7 cellular contexts compared by ENCODE assay signal in genomic region chr4:1855334-1856070, GRCh38. TPM values are rescaled to one million over a fixed set of nuclear protein-coding genes. Genes with fewer than 3 reads are reported as not detected.
DNase-seq lines count a peak whose midpoint lies in the region; ATAC-seq and TF ChIP-seq lines count a peak whose summit lies in the region.

No MANE protein-coding gene starts in this region.

- peaks cover 29% of the 10 kb centered on the region for H3K79me2 ChIP-seq in mesendoderm (ENCODE audit: control insufficient read depth, insufficient read depth, low read length)

- H3K23ac ChIP-seq in mesendoderm (ENCODE audit: low read length): peak overlapping the region; percentile 48

- no peak overlapping the region for H2BK5ac ChIP-seq in mesendoderm (ENCODE audit: low read length)

- no peak overlapping the region for H2BK120ac ChIP-seq in mesendoderm (ENCODE audit: low read depth, low read length)

- H3K4me3 ChIP-seq in RWPE2 (ENCODE audit: severe bottlenecking) (peak overlapping the region; percentile 73), coronary artery (peak overlapping the region; percentile 96), mesendoderm (ENCODE audit: low read length) (peak overlapping the region; percentile 84), upper lobe of right lung (peak overlapping the region; percentile 93)

- intact Hi-C loops in upper lobe of right lung (cut with DNase I): no loop called here

- H3K9me3 ChIP-seq in RWPE2 (ENCODE audit: severe bottlenecking): no peaks in the 10 kb centered on the region
- H3K9me3 ChIP-seq in upper lobe of right lung: no peaks in the 10 kb centered on the region

- H3K27ac ChIP-seq in RWPE2 (ENCODE audit: poor library complexity, severe bottlenecking) (peak overlapping the region; percentile 50), coronary artery (peak overlapping the region; percentile 75 to 84), mesendoderm (ENCODE audit: low read depth, low read length) (peak overlapping the region; percentile 62), upper lobe of right lung (peak overlapping the region; percentile 85)

- H3K79me1 ChIP-seq in mesendoderm (ENCODE audit: low read length): peaks cover 26% of the 10 kb centered on the region

- no peak for TF ChIP-seq CTCF in RWPE2 (IDR thresholded peaks at IDR 0.05; ENCODE audit: poor library complexity, severe bottlenecking)
- no peak for TF ChIP-seq CTCF in coronary artery (IDR thresholded peaks at IDR 0.05)
- TF ChIP-seq CTCF in upper lobe of right lung (IDR thresholded peaks at IDR 0.05): no peak

- no peak overlapping the region for H2AK5ac ChIP-seq in mesendoderm (ENCODE audit: low read length)

- no CpG with 5 or more reads among the region's 92 CpGs for WGBS in mesendoderm (ENCODE audit: extremely low coverage, insufficient coverage, low lambda C conversion rate)

- H3K18ac ChIP-seq in mesendoderm (ENCODE audit: low read length): peak overlapping the region; percentile 76

- no peaks in the 10 kb centered on the region for H3K27me3 ChIP-seq in RWPE2 (ENCODE audit: insufficient read depth, poor library complexity, severe bottlenecking)
- no peaks in the 10 kb centered on the region for H3K27me3 ChIP-seq in mesendoderm (ENCODE audit: insufficient read depth, low read length, poor library complexity)
- H3K27me3 ChIP-seq in upper lobe of right lung: no peaks in the 10 kb centered on the region

- H3K36me3 ChIP-seq in RWPE2 (ENCODE audit: low read depth): peaks cover 11% of the 10 kb centered on the region
- H3K36me3 ChIP-seq in mesendoderm (ENCODE audit: control insufficient read depth, insufficient read depth, low read length): no peaks in the 10 kb centered on the region
- H3K36me3 ChIP-seq in upper lobe of right lung: no peaks in the 10 kb centered on the region

- peak overlapping the region; percentile 93 for H3K9ac ChIP-seq in mesendoderm (ENCODE audit: low read length)

- no peak overlapping the region for H4K5ac ChIP-seq in mesendoderm (ENCODE audit: low read length)

- H4K8ac ChIP-seq in mesendoderm (ENCODE audit: low read depth, low read length): no peak overlapping the region

- H3K4me1 ChIP-seq in RWPE2 (ENCODE audit: insufficient read depth, poor library complexity, severe bottlenecking): peaks cover 2% of the 10 kb centered on the region
- peaks cover 2% of the 10 kb centered on the region for H3K4me1 ChIP-seq in mesendoderm (ENCODE audit: control insufficient read depth, low read depth, low read length)
- peaks cover 13% of the 10 kb centered on the region for H3K4me1 ChIP-seq in upper lobe of right lung

- peak overlapping the region; percentile 99 for H3K4me2 ChIP-seq in mesendoderm (ENCODE audit: low read length)

- DNase-seq in RWPE2 (ENCODE audit: low spot score) (no peak), coronary artery (ENCODE audit: low spot score) (no peak), mesendoderm (no peak), upper lobe of right lung (peak; percentile 73), cortex of kidney (lab: John Stamatoyannopoulos, UW) (no peak)

- H3K4ac ChIP-seq in mesendoderm (ENCODE audit: low read depth, low read length): peak overlapping the region; percentile 62

- H2BK15ac ChIP-seq in mesendoderm (replicated peaks; ENCODE audit: low read depth): no peak overlapping the region

- ATAC-seq in GM18873 (IDR thresholded peaks at IDR 0.05; ENCODE audit: low FRiP score, unreplicated experiment): peak; percentile 6
- peak; percentile 10 for ATAC-seq in HG02763 (IDR thresholded peaks at IDR 0.05; ENCODE audit: unreplicated experiment)
- ATAC-seq in RWPE2 (ENCODE audit: low read depth): peak; percentile 6; the same call in 2 of the 3 replicates
- ATAC-seq in upper lobe of right lung: peak; percentile 45

- H3K56ac ChIP-seq in mesendoderm (ENCODE audit: low read length): peak overlapping the region; percentile 98

RNA-seq across cellular contexts. Expression of gene LETM1, which starts 0.5 kb away (rescaled TPM):
- 21.4 TPM for polyA plus RNA-seq in mesendoderm (2013, experiment 1 of 2)
- polyA plus RNA-seq in mesendoderm (2013, experiment 2 of 2): 21.8 TPM
- total RNA-seq in upper lobe of right lung: 39.5 TPM

RNA-seq across cellular contexts. Expression of gene NSD2, which starts 15.7 kb away (rescaled TPM):
- 41.7 TPM for polyA plus RNA-seq in mesendoderm (2013, experiment 1 of 2)
- 43.9 TPM for polyA plus RNA-seq in mesendoderm (2013, experiment 2 of 2)
- total RNA-seq in upper lobe of right lung: 45.2 TPM
